11 cellular contexts compared by ENCODE assay signal in genomic region chr4:72418458-72418857, GRCh38.
DNase-seq lines count a peak whose midpoint lies in the region; ATAC-seq, FAIRE-seq and TF ChIP-seq lines count a peak whose summit lies in the region.
"Had no signal": no experiment of that assay in that cellular context is flagged by ENCODE, and none has a peak within 500 bp of the region (broad histone marks: within the 10 kb centered on the region; RNA-seq: fewer than 3 reads in every experiment).

No MANE protein-coding gene starts in this region.

- H3K4me3 Mint-ChIP-seq in MCF 10A (ENCODE audit: unreplicated experiment), result no peak overlapping the region
- H3K4me3 Mint-ChIP-seq: WTC11 had no signal

- H3K36me3 Mint-ChIP-seq in MCF 10A (ENCODE audit: insufficient read depth, unreplicated experiment), result no peaks in the 10 kb centered on the region
- H3K36me3 Mint-ChIP-seq: WTC11 had no signal

- no TSS peak for BruUV-seq in MCF 10A (replicated peaks; lab: Mats Ljungman, UMichigan)

- no peaks in the 10 kb centered on the region for H3K9me3 Mint-ChIP-seq in MCF 10A (ENCODE audit: unreplicated experiment)
- H3K9me3 Mint-ChIP-seq: WTC11 had no signal

- ATAC-seq in HG03460 (IDR thresholded peaks at IDR 0.05; ENCODE audit: unreplicated experiment) (no peak), GM19463 (IDR thresholded peaks at IDR 0.05; ENCODE audit: unreplicated experiment) (no peak)
- ATAC-seq: WTC11 had no signal

- H3K27ac ChIP-seq in breast epithelium, result no peak overlapping the region

- TF ChIP-seq CTCF in MCF 10A (IDR thresholded peaks at IDR 0.05; ENCODE audit: unreplicated experiment) (no peak), breast epithelium (IDR thresholded peaks at IDR 0.05) (no peak)

- no peak for FAIRE-seq in urothelium cell line (lab: Jason Lieb, UNC)
- FAIRE-seq: colon had no signal

- H3K4me1 Mint-ChIP-seq in MCF 10A (ENCODE audit: insufficient read depth, unreplicated experiment), result peaks cover 11% of the 10 kb centered on the region
- H3K4me1 Mint-ChIP-seq: WTC11 had no signal

- no peaks in the 10 kb centered on the region for H3K36me3 ChIP-seq in breast epithelium

- no peak overlapping the region for H3K27ac Mint-ChIP-seq in MCF 10A (ENCODE audit: low read depth, unreplicated experiment)
- H3K27ac Mint-ChIP-seq: WTC11 had no signal

- intact Hi-C loops in MCF 10A (cut with micrococcal nuclease), result no loop called here
- intact Hi-C loops in breast epithelium (cut with DNase I; ENCODE audit: low total_unique reads), result no loop called here

- H3K9me3 ChIP-seq in breast epithelium, result no peaks in the 10 kb centered on the region

- DNase-seq in MCF 10A (ENCODE audit: unreplicated experiment) (peak; percentile 78), breast epithelium (ENCODE audit: low spot score in 2 of 2) (no peak), SK-MEL-5 (ENCODE audit: low read depth, low spot score) (peak; percentile 69), fibroblast of the conjunctiva (ENCODE audit: low read depth) (peak; percentile 62), urothelium cell line (ENCODE audit: low spot score) (peak; percentile 40), T-helper 2 cell (no peak)
- DNase-seq: stimulated activated CD8-positive, alpha-beta memory T cell treated with anti-CD3 and anti-CD28 coated beads, Interleukin-4, amount 100 ng/mL, for 48 hours had no signal

- POLR2A ChIA-PET in MCF 10A (lab: Yijun Ruan, JAX), result interaction anchor here (0.7 to 1.0 kb wide), 2 partner anchors 24 to 351 kb away, joined by 3 to 4 read pairs; no protein-coding TSS in a partner anchor

- H3K4me1 ChIP-seq in breast epithelium, result no peaks in the 10 kb centered on the region

- no peak for TF ChIP-seq POLR2A in breast epithelium (IDR thresholded peaks at IDR 0.05)

- H3K27me3 ChIP-seq in breast epithelium, result no peaks in the 10 kb centered on the region

- no peaks in the 10 kb centered on the region for H3K27me3 Mint-ChIP-seq in MCF 10A (ENCODE audit: insufficient read depth, unreplicated experiment)

- in situ Hi-C loops in SK-MEL-5 (cut with HindIII; ENCODE audit: low pct_unique_long_range_greater_than_20kb, low sequenced_read_pairs), result no loop called here

- CTCF ChIA-PET in MCF 10A (lab: Yijun Ruan, JAX), result interaction anchor here (1.1 to 1.4 kb wide), 2 partner anchors 92 to 122 kb away, joined by 3 to 4 read pairs; no protein-coding TSS in a partner anchor

- no peak overlapping the region for H3K4me3 ChIP-seq in breast epithelium

Comparison
In these comparisons a context has a peak if more than half of its experiments do, and no peak if none do; other contexts are left out.
1. DNase-seq: peak in MCF 10A (single experiment), SK-MEL-5 (single experiment), fibroblast of the conjunctiva (single experiment) and urothelium cell line (single experiment); none in breast epithelium (0 of 2) and T-helper 2 cell (0 of 5).